1 cellular context compared by ENCODE assay signal in genomic region chr10:110876000-110876399, GRCh38.
TF ChIP-seq lines count a peak whose summit lies in the region.

No MANE protein-coding gene starts in this region.

TF ChIP-seq in HepG2, 621 proteins besides CTCF, POLR2A, EP300 and RAD21:
- TF ChIP-seq ZNF605 (CRISPR knock-in tag; IDR thresholded peaks at IDR 0.05) (no peak), ZNF713 (CRISPR knock-in tag; IDR thresholded peaks at IDR 0.05) (no peak), SIX4 (CRISPR knock-in tag; IDR thresholded peaks at IDR 0.05) (no peak), SALL2 (CRISPR knock-in tag; IDR thresholded peaks at IDR 0.05) (no peak)
